In the genomic region with DNA sequence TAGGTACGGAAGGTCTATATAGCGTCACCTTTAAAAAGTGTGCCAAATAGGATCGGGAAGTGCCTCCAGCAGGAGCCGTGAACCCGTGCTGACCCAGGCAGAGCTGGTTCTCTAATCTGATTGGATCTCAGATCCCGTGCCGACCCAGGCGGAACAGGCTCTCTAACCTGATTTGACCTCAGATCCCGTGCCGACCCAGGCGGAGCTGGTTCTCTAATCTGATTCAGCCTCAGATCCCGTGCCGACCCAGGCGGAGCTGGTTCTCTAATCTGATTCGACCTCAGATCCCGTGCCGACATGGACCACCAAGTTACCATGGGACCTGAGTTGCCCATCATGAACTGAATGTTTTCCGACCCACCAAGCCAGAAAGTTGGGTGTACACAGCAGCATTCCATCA, we compare ENCODE assay signal across 19 cellular contexts.
DNase-seq lines count a peak whose midpoint lies in the region; ATAC-seq, FAIRE-seq and TF ChIP-seq lines count a peak whose summit lies in the region.
"Had no signal": no experiment of that assay in that cellular context is flagged by ENCODE, and none has a peak within 500 bp of the region (broad histone marks: within the 10 kb centered on the region; RNA-seq: fewer than 3 reads in every experiment).

No MANE protein-coding gene starts in this region.

- BruUV-seq in K562 (replicated peaks; lab: Mats Ljungman, UMichigan) = no TSS peak

- H3K9me3 ChIP-seq in K562 (replicated peaks; ENCODE audit: control insufficient read depth, insufficient read depth, low read depth, low read length) (no peaks in the 10 kb centered on the region; the same call in 1 of the 2 replicates), stomach (peaks cover 0 to 43% (median 14%) of the 10 kb centered on the region in 4 donors), tibial nerve (peaks cover 0 to 44% (median 2%) of the 10 kb centered on the region in 4 donors)
- H3K9me3 ChIP-seq: BE2C, HAP-1 had no signal

- CTCF ChIA-PET in K562 (lab: Yijun Ruan, JAX; ENCODE audit: low intra/inter-chr PET ratio) = no interaction called here

- TF ChIP-seq CTCF in K562 (IDR thresholded peaks at IDR 0.05 in 2 of 3, conservative IDR thresholded peaks at IDR 0.05 in 1 of 3; ENCODE audit: insufficient read depth in 2 of 3, low read depth in 1 of 3, low read length in 3 of 3) (no peak), stomach (IDR thresholded peaks at IDR 0.05) (no peak), tibial nerve (IDR thresholded peaks at IDR 0.05) (no peak)

- no peak overlapping the region for H3K27ac ChIP-seq in K562 (ENCODE audit: extremely low read depth, low read depth, low read length)
- H3K27ac ChIP-seq in stomach = no peak overlapping the region
- no peak overlapping the region for H3K27ac ChIP-seq in tibial nerve

- no peaks in the 10 kb centered on the region for H3K9me1 ChIP-seq in K562 (ENCODE audit: control insufficient read depth, insufficient read depth, low read length)

- FAIRE-seq in K562 (lab: Jason Lieb, UNC) = peak; percentile 15
- FAIRE-seq: A204.1, D721Med, G401.6, GM12891, GM19239, H1 had no signal

- no peak overlapping the region for H3K9ac ChIP-seq in K562 (ENCODE audit: insufficient read depth in 1 of 2, low read depth in 2 of 2, low read length in 2 of 2)

- H3K27me3 ChIP-seq in H7 (ENCODE audit: control insufficient read depth, insufficient read depth, low read length) (no peaks in the 10 kb centered on the region), K562 (ENCODE audit: control insufficient read depth in 2 of 2, insufficient read depth in 2 of 2, low read length in 2 of 2) (peaks cover 0 to 26% of the 10 kb centered on the region in 2 experiments; a peak in 3 of 5 replicates), stomach (no peaks in the 10 kb centered on the region), tibial nerve (no peaks in the 10 kb centered on the region)
- H3K27me3 ChIP-seq: BE2C had no signal

- WGBS in K562 (ENCODE audit: insufficient coverage, low coverage, missing lambda C conversion rate) = 1% methylated on average over 18 of the region's 18 CpGs
- 92 to 96% (median 95%) methylated on average over 18 of the region's 18 CpGs for WGBS in stomach, 5 donors
- WGBS in tibial nerve, 2 donors = 90 to 96% methylated on average over 18 of the region's 18 CpGs

- intact Hi-C loops in K562 (cut with micrococcal nuclease) = no loop called here
- intact Hi-C loops in posterior vena cava (cut with DNase I) = no loop called here
- intact Hi-C loops in stomach (cut with DNase I; ENCODE audit: low total_unique reads) = no loop called here

- no peaks in the 10 kb centered on the region for H3K79me2 ChIP-seq in K562 (ENCODE audit: control insufficient read depth, insufficient read depth, low read length)

- TF ChIP-seq RAD21 in K562 (CRISPR knock-in tag; conservative IDR thresholded peaks at IDR 0.05 in 1 of 2, IDR thresholded peaks at IDR 0.05 in 1 of 2) = no peak

- no peak for TF ChIP-seq EP300 in K562 (IDR thresholded peaks at IDR 0.05; ENCODE audit: low read length)
- TF ChIP-seq EP300 in stomach (IDR thresholded peaks at IDR 0.05) = no peak
- no peak for TF ChIP-seq EP300 in tibial nerve (IDR thresholded peaks at IDR 0.05)

- H3K36me3 ChIP-seq in H7 (replicated peaks; ENCODE audit: control insufficient read depth, insufficient read depth, low read length) (no peaks in the 10 kb centered on the region), K562 (ENCODE audit: control insufficient read depth, insufficient read depth, low read length) (no peaks in the 10 kb centered on the region), stomach (peaks cover 0 to 4% (median 2%) of the 10 kb centered on the region in 4 donors), tibial nerve (no peaks in the 10 kb centered on the region)
- H3K36me3 ChIP-seq: BE2C, HAP-1 had no signal

- no peak overlapping the region for H2AFZ ChIP-seq in K562 (ENCODE audit: low read depth, low read length)

- DNase-seq in H7 (peak; percentile 28), K562 (ENCODE audit: extremely low read depth in 1 of 4, low spot score in 3 of 4) (no peak), posterior vena cava (ENCODE audit: low spot score) (peak; percentile 68), stomach (peak; percentile 24), SHP77 (lab: John Stamatoyannopoulos, UW) (no peak), HuH-7.5 (ENCODE audit: low spot score) (no peak), tibial nerve (ENCODE audit: low spot score in 2 of 2) (no peak)
- DNase-seq: ACHN; BE2C; C1 segment of cervical spinal cord; Caco-2; CD4-positive, CD25-positive, alpha-beta regulatory T cell had no signal

- ATAC-seq in K562 = no peak

- H3K4me1 ChIP-seq in K562 (replicated peaks in 1 of 2; ENCODE audit: control insufficient read depth in 2 of 2, insufficient read depth in 2 of 2, low read length in 2 of 2) (no peaks in the 10 kb centered on the region), stomach (no peaks in the 10 kb centered on the region), tibial nerve (no peaks in the 10 kb centered on the region)
- H3K4me1 ChIP-seq: BE2C, Caco-2, HAP-1 had no signal

- no peak overlapping the region for H3K4me2 ChIP-seq in K562 (ENCODE audit: insufficient read depth, low read length)

- POLR2A ChIA-PET in K562 (lab: Yijun Ruan, JAX) = interaction anchor here (0.6 to 0.7 kb wide), 2 partner anchors 9 to 18 kb away, joined by 3 read pairs; no protein-coding TSS in a partner anchor

- no peak for TF ChIP-seq POLR2A in K562 (conservative IDR thresholded peaks at IDR 0.05)
- TF ChIP-seq POLR2A in stomach (IDR thresholded peaks at IDR 0.05) = no peak
- no peak for TF ChIP-seq POLR2A in tibial nerve (IDR thresholded peaks at IDR 0.05)

- in situ Hi-C loops in K562 (cut with MboI) = no loop called here

- no peaks in the 10 kb centered on the region for H4K20me1 ChIP-seq in K562 (replicated peaks; ENCODE audit: control insufficient read depth, insufficient read depth, low read length)

- no peak overlapping the region for H3K4me3 ChIP-seq in H7 (ENCODE audit: insufficient read depth, low read depth, low read length)
- no peak overlapping the region for H3K4me3 ChIP-seq in K562
- H3K4me3 ChIP-seq in stomach = no peak overlapping the region
- no peak overlapping the region for H3K4me3 ChIP-seq in tibial nerve
- H3K4me3 ChIP-seq: HAP-1 had no signal

TF ChIP-seq in K562, 482 proteins besides CTCF, POLR2A, EP300 and RAD21 (continues in another document):
- TF ChIP-seq CC2D1A (IDR thresholded peaks at IDR 0.05) (no peak), ZNF655 (CRISPR knock-in tag; IDR thresholded peaks at IDR 0.05) (no peak), ETV6 (IDR thresholded peaks at IDR 0.05; ENCODE audit: borderline replicate concordance in 1 of 2, low read depth in 2 of 2, low read length in 1 of 2) (no peak), ETV6 (CRISPR knock-in tag; IDR thresholded peaks at IDR 0.05; ENCODE audit: borderline replicate concordance) (no peak), ZNF398 (CRISPR knock-in tag; IDR thresholded peaks at IDR 0.05) (no peak), ZZZ3 (IDR thresholded peaks at IDR 0.05) (no peak), ATF7 (IDR thresholded peaks at IDR 0.05) (no peak), YBX1 (IDR thresholded peaks at IDR 0.05) (no peak), NEUROD1 (IDR thresholded peaks at IDR 0.05; ENCODE audit: borderline replicate concordance, low read depth, low read length, partially characterized antibody) (no peak), IRF2 (CRISPR knock-in tag; IDR thresholded peaks at IDR 0.05) (no peak)
- TF ChIP-seq, protein P1, sequence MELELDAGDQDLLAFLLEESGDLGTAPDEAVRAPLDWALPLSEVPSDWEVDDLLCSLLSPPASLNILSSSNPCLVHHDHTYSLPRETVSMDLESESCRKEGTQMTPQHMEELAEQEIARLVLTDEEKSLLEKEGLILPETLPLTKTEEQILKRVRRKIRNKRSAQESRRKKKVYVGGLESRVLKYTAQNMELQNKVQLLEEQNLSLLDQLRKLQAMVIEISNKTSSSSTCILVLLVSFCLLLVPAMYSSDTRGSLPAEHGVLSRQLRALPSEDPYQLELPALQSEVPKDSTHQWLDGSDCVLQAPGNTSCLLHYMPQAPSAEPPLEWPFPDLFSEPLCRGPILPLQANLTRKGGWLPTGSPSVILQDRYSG (tag; conservative IDR thresholded peaks at IDR 0.05; ENCODE audit: low read depth) = no peak
- TF ChIP-seq, protein P2, sequence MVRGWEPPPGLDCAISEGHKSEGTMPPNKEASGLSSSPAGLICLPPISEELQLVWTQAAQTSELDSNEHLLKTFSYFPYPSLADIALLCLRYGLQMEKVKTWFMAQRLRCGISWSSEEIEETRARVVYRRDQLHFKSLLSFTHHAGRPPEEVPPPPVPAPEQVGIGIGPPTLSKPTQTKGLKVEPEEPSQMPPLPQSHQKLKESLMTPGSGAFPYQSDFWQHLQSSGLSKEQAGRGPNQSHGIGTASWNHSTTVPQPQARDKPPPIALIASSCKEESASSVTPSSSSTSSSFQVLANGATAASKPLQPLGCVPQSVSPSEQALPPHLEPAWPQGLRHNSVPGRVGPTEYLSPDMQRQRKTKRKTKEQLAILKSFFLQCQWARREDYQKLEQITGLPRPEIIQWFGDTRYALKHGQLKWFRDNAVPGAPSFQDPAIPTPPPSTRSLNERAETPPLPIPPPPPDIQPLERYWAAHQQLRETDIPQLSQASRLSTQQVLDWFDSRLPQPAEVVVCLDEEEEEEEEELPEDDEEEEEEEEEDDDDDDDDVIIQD (CRISPR knock-in tag; IDR thresholded peaks at IDR 0.05) = no peak

Comparison
In these comparisons a context has a peak if more than half of its experiments do, and no peak if none do; other contexts are left out.
1. DNase-seq: peak in H7 (single experiment), posterior vena cava (single experiment) and stomach (single experiment); none in K562 (0 of 4), SHP77 (0 of 2), HuH-7.5 (single experiment) and tibial nerve (0 of 2).